Comparison of ENCODE assay signal across 22 cellular contexts in the genomic region with DNA sequence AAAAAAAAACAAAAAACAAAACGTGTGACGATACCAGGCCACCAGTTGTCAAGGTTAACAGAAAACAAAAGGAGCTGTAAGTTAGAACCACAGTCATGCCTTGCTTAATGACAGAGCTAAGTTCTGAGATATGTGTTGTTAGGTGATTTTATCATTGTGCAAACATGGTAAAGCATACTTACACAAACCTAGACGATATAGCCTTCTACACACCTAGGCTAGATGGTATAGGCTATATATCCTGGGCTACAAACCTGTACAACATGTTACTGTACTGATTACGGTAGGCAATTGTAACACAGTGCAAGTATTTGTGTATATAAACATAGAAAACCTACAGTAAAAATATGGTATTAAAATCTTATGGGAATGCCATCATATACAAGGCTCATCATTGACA.
"Had no signal": no experiment of that assay in that cellular context is flagged by ENCODE, and none has a peak within 500 bp of the region (broad histone marks: within the 10 kb centered on the region; RNA-seq: fewer than 3 reads in every experiment).

No MANE protein-coding gene starts in this region.

- DNase-seq: Karpas-422, KG1, MM.1S, NCI-H1092 treated with DMSO at 0.1 percent for 48 hours, NCI-H1436, NCI-H187, NCI-H2029, NCI-H2081 treated with DMSO at 0.1 percent for 48 hours, NCI-H2171, NCI-H226, NCI-H446, NCI-H510A, NCI-H524 treated with DMSO at 0.1 percent for 48 hours, NCI-H69, NCI-H774, PC-3, SHP77, SK-N-SH, SW 1271, T-cell had no signal

- H3K9me3 ChIP-seq: SK-N-SH had no signal

- H3K27ac ChIP-seq: RWPE1 had no signal

- ATAC-seq: Panc1, PC-3, T-cell had no signal
